Comparison of ENCODE assay signal across 8 cellular contexts in genomic region chr1:146307632-146308031, GRCh38.
A peak's percentile ranks its signal among the peaks of the same experiment; 100 is the strongest.
DNase-seq lines count a peak whose midpoint lies in the region; ATAC-seq lines count a peak whose summit lies in the region.
"Not testable (repeated sequence)": the region's sequence is repeated elsewhere in the genome, so short reads cannot be mapped to it uniquely, and the experiment has no call there.

No MANE protein-coding gene starts in this region.

- not testable (repeated sequence) for H3K4me3 Mint-ChIP-seq in activated CD4-positive, alpha-beta T cell treated with anti-CD3 and anti-CD28 coated beads for 36 hours; stimulated activated naive B cell treated with anti-CD40 and anti-IgM and Interleukin-4, amounts not matched to agents 10 μg/mL and 1 μg/mL and 100 μg/mL, for 72 hours

- H3K4me3 ChIP-seq in right cardiac atrium (ENCODE audit: low read length): not testable (repeated sequence)

- not testable (repeated sequence) for H3K4me1 ChIP-seq in right cardiac atrium (ENCODE audit: control insufficient read depth, insufficient read depth, low read length)

- POLR2A ChIA-PET in activated CD4-positive, alpha-beta T cell treated with anti-CD3 and anti-CD28 coated beads for 36 hours (lab: Charles Lee): not testable (repeated sequence)

- H3K27ac ChIP-seq in right cardiac atrium (ENCODE audit: low read length): not testable (repeated sequence)

- CTCF ChIA-PET in activated CD4-positive, alpha-beta T cell treated with anti-CD3 and anti-CD28 coated beads for 36 hours (lab: Charles Lee): not testable (repeated sequence)

- H3K27ac Mint-ChIP-seq in activated CD4-positive, alpha-beta T cell treated with anti-CD3 and anti-CD28 coated beads for 36 hours; stimulated activated naive B cell treated with anti-CD40 and anti-IgM and Interleukin-4, amounts not matched to agents 10 μg/mL and 1 μg/mL and 100 μg/mL, for 72 hours: not testable (repeated sequence)

- intact Hi-C loops in activated CD4-positive, alpha-beta T cell treated with anti-CD3 and anti-CD28 coated beads for 36 hours (cut with DNase I, micrococcal nuclease); right cardiac atrium (cut with DNase I): not testable (repeated sequence)

- no CpG with 5 or more reads among the region's 5 CpGs for WGBS in right cardiac atrium

- DNase-seq in activated CD4-positive, alpha-beta T cell treated with anti-CD3 and anti-CD28 coated beads for 36 hours; right cardiac atrium; stimulated activated naive B cell treated with anti-CD40 and anti-IgM and Interleukin-4, amounts not matched to agents 10 μg/mL and 1 μg/mL and 100 μg/mL, for 72 hours: not testable (repeated sequence)

- not testable (repeated sequence) for H3K9me3 Mint-ChIP-seq in activated CD4-positive, alpha-beta T cell treated with anti-CD3 and anti-CD28 coated beads for 36 hours (ENCODE audit: low read depth); stimulated activated naive B cell treated with anti-CD40 and anti-IgM and Interleukin-4, amounts not matched to agents 10 μg/mL and 1 μg/mL and 100 μg/mL, for 72 hours

- ATAC-seq in GM18511 (IDR thresholded peaks at IDR 0.05; ENCODE audit: unreplicated experiment) (peak; percentile 98), GM19397 (IDR thresholded peaks at IDR 0.05; ENCODE audit: unreplicated experiment) (peak; percentile 98), GM21737 (IDR thresholded peaks at IDR 0.05; ENCODE audit: unreplicated experiment) (peak; percentile 97), HG02973 (IDR thresholded peaks at IDR 0.05; ENCODE audit: unreplicated experiment) (peak; percentile 88), HG03432 (IDR thresholded peaks at IDR 0.05; ENCODE audit: unreplicated experiment) (peak; percentile 97), right cardiac atrium (peak; percentile 46 to 54)
- ATAC-seq in activated CD4-positive, alpha-beta T cell treated with anti-CD3 and anti-CD28 coated beads for 36 hours: peak; percentile 91
- peak; percentile 99 to 100 for ATAC-seq in stimulated activated naive B cell treated with anti-CD40 and anti-IgM and Interleukin-4, amounts not matched to agents 10 μg/mL and 1 μg/mL and 100 μg/mL, for 72 hours (replicated peaks)

- H3K36me3 Mint-ChIP-seq in activated CD4-positive, alpha-beta T cell treated with anti-CD3 and anti-CD28 coated beads for 36 hours (ENCODE audit: low read depth); stimulated activated naive B cell treated with anti-CD40 and anti-IgM and Interleukin-4, amounts not matched to agents 10 μg/mL and 1 μg/mL and 100 μg/mL, for 72 hours: not testable (repeated sequence)

- H3K4me1 Mint-ChIP-seq in activated CD4-positive, alpha-beta T cell treated with anti-CD3 and anti-CD28 coated beads for 36 hours; stimulated activated naive B cell treated with anti-CD40 and anti-IgM and Interleukin-4, amounts not matched to agents 10 μg/mL and 1 μg/mL and 100 μg/mL, for 72 hours: not testable (repeated sequence)

- not testable (repeated sequence) for H3K9me3 ChIP-seq in right cardiac atrium (ENCODE audit: control insufficient read depth, low read length)

- not testable (repeated sequence) for H3K27me3 ChIP-seq in right cardiac atrium (ENCODE audit: control insufficient read depth, insufficient read depth)

- H3K27me3 Mint-ChIP-seq in activated CD4-positive, alpha-beta T cell treated with anti-CD3 and anti-CD28 coated beads for 36 hours; stimulated activated naive B cell treated with anti-CD40 and anti-IgM and Interleukin-4, amounts not matched to agents 10 μg/mL and 1 μg/mL and 100 μg/mL, for 72 hours: not testable (repeated sequence)
